Comparison of ENCODE assay signal across 1 cellular context in the genomic region with DNA sequence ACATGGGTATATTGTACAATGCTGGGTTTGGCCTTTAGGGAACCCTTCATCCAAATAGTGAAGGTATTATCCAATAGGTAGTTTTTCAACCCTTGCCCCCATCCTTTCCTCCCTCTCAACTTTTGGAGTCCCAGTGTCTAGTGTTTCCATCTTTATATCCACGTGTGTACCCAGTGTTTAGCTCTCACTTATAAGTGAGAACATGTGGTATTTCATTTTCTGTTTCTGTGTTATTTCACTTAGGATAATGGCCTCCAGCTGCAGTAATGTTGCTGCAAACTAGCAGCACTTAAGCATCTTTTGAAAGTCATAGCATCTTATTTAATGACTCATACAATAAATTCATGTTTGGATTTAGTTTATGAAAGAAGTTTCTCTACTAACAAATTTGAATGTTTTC.
TF ChIP-seq lines count a peak whose summit lies in the region.

No MANE protein-coding gene starts in this region.

TF ChIP-seq in SK-N-SH, 30 proteins besides CTCF, POLR2A, EP300 and RAD21 (continued from another document):
- TF ChIP-seq, protein P1, sequence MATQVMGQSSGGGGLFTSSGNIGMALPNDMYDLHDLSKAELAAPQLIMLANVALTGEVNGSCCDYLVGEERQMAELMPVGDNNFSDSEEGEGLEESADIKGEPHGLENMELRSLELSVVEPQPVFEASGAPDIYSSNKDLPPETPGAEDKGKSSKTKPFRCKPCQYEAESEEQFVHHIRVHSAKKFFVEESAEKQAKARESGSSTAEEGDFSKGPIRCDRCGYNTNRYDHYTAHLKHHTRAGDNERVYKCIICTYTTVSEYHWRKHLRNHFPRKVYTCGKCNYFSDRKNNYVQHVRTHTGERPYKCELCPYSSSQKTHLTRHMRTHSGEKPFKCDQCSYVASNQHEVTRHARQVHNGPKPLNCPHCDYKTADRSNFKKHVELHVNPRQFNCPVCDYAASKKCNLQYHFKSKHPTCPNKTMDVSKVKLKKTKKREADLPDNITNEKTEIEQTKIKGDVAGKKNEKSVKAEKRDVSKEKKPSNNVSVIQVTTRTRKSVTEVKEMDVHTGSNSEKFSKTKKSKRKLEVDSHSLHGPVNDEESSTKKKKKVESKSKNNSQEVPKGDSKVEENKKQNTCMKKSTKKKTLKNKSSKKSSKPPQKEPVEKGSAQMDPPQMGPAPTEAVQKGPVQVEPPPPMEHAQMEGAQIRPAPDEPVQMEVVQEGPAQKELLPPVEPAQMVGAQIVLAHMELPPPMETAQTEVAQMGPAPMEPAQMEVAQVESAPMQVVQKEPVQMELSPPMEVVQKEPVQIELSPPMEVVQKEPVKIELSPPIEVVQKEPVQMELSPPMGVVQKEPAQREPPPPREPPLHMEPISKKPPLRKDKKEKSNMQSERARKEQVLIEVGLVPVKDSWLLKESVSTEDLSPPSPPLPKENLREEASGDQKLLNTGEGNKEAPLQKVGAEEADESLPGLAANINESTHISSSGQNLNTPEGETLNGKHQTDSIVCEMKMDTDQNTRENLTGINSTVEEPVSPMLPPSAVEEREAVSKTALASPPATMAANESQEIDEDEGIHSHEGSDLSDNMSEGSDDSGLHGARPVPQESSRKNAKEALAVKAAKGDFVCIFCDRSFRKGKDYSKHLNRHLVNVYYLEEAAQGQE (IDR thresholded peaks at IDR 0.05; ENCODE audit: low read depth, low read length), result no peak
- TF ChIP-seq GABPA (IDR thresholded peaks at IDR 0.05; ENCODE audit: low read depth), result no peak
- TF ChIP-seq, protein P2, sequence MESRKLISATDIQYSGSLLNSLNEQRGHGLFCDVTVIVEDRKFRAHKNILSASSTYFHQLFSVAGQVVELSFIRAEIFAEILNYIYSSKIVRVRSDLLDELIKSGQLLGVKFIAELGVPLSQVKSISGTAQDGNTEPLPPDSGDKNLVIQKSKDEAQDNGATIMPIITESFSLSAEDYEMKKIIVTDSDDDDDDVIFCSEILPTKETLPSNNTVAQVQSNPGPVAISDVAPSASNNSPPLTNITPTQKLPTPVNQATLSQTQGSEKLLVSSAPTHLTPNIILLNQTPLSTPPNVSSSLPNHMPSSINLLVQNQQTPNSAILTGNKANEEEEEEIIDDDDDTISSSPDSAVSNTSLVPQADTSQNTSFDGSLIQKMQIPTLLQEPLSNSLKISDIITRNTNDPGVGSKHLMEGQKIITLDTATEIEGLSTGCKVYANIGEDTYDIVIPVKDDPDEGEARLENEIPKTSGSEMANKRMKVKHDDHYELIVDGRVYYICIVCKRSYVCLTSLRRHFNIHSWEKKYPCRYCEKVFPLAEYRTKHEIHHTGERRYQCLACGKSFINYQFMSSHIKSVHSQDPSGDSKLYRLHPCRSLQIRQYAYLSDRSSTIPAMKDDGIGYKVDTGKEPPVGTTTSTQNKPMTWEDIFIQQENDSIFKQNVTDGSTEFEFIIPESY (IDR thresholded peaks at IDR 0.05; ENCODE audit: borderline replicate concordance, low read depth), result no peak
- TF ChIP-seq SIN3A (IDR thresholded peaks at IDR 0.05; ENCODE audit: borderline replicate concordance, low read depth, low read length), result no peak
- TF ChIP-seq MEF2A (IDR thresholded peaks at IDR 0.05; ENCODE audit: borderline replicate concordance, low read depth), result no peak
- no peak for TF ChIP-seq GATA2 (CRISPR knock-in tag; IDR thresholded peaks at IDR 0.05)
